ENCODE assay signal across 8 cellular contexts in genomic region chr1:47334765-47335435, GRCh38. TPM values are rescaled to one million over a fixed set of nuclear protein-coding genes. Genes with fewer than 3 reads are reported as not detected.
DNase-seq lines count a peak whose midpoint lies in the region; ATAC-seq and TF ChIP-seq lines count a peak whose summit lies in the region.

No MANE protein-coding gene starts in this region.

- peak overlapping the region; percentile 63 to 99 (median 90) for H3K4me3 ChIP-seq in heart right ventricle
- peak overlapping the region; percentile 81 to 90 (median 83) for H3K4me3 ChIP-seq in right lobe of liver
- H3K4me3 ChIP-seq in urinary bladder (ENCODE audit: low read depth, low read length), result peak overlapping the region; percentile 97

- H3K4me1 ChIP-seq in heart right ventricle (peaks cover 0 to 59% (median 41%) of the 10 kb centered on the region in 9 donors), right lobe of liver (peaks cover 0 to 33% (median 10%) of the 10 kb centered on the region in 4 donors), urinary bladder (ENCODE audit: insufficient read depth) (peaks cover 3% of the 10 kb centered on the region)

- no peaks in the 10 kb centered on the region for H3K27me3 ChIP-seq in heart right ventricle
- no peaks in the 10 kb centered on the region for H3K27me3 ChIP-seq in right lobe of liver

- no peak for ATAC-seq in heart right ventricle
- ATAC-seq in left cardiac atrium, result no peak
- no peak for ATAC-seq in right lobe of liver
- ATAC-seq in GM19328 (IDR thresholded peaks at IDR 0.05; ENCODE audit: unreplicated experiment), result no peak
- ATAC-seq in esophagus mucosa, result no peak

- H3K36me3 ChIP-seq in heart right ventricle, result peaks cover 0 to 8% (median 0%) of the 10 kb centered on the region in 9 donors
- H3K36me3 ChIP-seq in right lobe of liver, result no peaks in the 10 kb centered on the region
- no peaks in the 10 kb centered on the region for H3K36me3 ChIP-seq in urinary bladder (ENCODE audit: insufficient read depth)

- DNase-seq in heart right ventricle (no peak), left cardiac atrium (no peak), amniotic epithelial cell (ENCODE audit: low read depth) (peak; percentile 79), right lobe of liver (no peak), erythroblast (lab: John Stamatoyannopoulos, UW) (no peak)

- intact Hi-C loops in heart right ventricle (cut with DNase I) (loop anchor here in 3 of 10 donors (5.0 to 10.0 kb wide), 2 partner anchors 140 to 143 kb away; partner anchors contain the start of gene PDZK1IP1 (in 3 of the 3)), left cardiac atrium (cut with DNase I) (no loop called here), right lobe of liver (cut with DNase I) (no loop called here)

- peak overlapping the region; percentile 95 to 100 (median 99) for H3K27ac ChIP-seq in heart right ventricle
- peak overlapping the region; percentile 94 to 98 (median 95) for H3K27ac ChIP-seq in right lobe of liver
- H3K27ac ChIP-seq in urinary bladder (ENCODE audit: low read depth), result peak overlapping the region; percentile 99

- WGBS in heart right ventricle, 2 donors, result 52 to 56% methylated on average over 9 of the region's 9 CpGs
- WGBS in right lobe of liver (ENCODE audit: insufficient coverage, low coverage, low lambda C conversion rate, missing lambda C conversion rate), result 42% methylated on average over 9 of the region's 9 CpGs
- 42% methylated on average over 9 of the region's 9 CpGs for WGBS in urinary bladder

- TF ChIP-seq POLR2A in right lobe of liver (IDR thresholded peaks at IDR 0.05) (peak; percentile 8), erythroblast (IDR thresholded peaks at IDR 0.05; ENCODE audit: low read length) (no peak)

- H3K9me3 ChIP-seq in heart right ventricle (no peaks in the 10 kb centered on the region), right lobe of liver (no peaks in the 10 kb centered on the region)

- TF ChIP-seq CTCF in heart right ventricle (IDR thresholded peaks at IDR 0.05) (no peak), right lobe of liver (IDR thresholded peaks at IDR 0.05) (no peak)

RNA-seq across cellular contexts. Expression of gene CMPK1, which starts 1.3 kb away (rescaled TPM):
- total RNA-seq in heart right ventricle (10 to 100 TPM; 63.4 to 81.5 (median 75.6) TPM), left cardiac atrium (10 to 100 TPM; 77.9 to 92.7 TPM), right lobe of liver (100 to 1,000 TPM; 101 to 160 (median 133) TPM), urinary bladder (146 TPM), esophagus mucosa (122 TPM)
- polyA plus RNA-seq in heart right ventricle (10 to 100 TPM; 41.4 to 41.7 TPM), urinary bladder (92.0 TPM)

RNA-seq across cellular contexts. Expression of gene STIL, which starts 21.0 kb away (rescaled TPM):
- total RNA-seq in heart right ventricle (1 to 10 TPM in 3 of 10 donors, under 1 TPM in 7; 0.44 to 2.1 (median 0.71) TPM), left cardiac atrium (1 to 10 TPM in 1 of 2 donors, under 1 TPM in 1; 0.81 to 1.4 TPM), right lobe of liver (1 to 10 TPM in 3 of 6 experiments, under 1 TPM in 3; 0.61 to 2.5 (median 0.87) TPM), urinary bladder (13.0 TPM), esophagus mucosa (8.2 TPM)
- polyA plus RNA-seq in heart right ventricle (under 1 TPM; 0.22 to 0.37 TPM), urinary bladder (0.53 TPM)
